9 cellular contexts compared by ENCODE assay signal in the genomic region with DNA sequence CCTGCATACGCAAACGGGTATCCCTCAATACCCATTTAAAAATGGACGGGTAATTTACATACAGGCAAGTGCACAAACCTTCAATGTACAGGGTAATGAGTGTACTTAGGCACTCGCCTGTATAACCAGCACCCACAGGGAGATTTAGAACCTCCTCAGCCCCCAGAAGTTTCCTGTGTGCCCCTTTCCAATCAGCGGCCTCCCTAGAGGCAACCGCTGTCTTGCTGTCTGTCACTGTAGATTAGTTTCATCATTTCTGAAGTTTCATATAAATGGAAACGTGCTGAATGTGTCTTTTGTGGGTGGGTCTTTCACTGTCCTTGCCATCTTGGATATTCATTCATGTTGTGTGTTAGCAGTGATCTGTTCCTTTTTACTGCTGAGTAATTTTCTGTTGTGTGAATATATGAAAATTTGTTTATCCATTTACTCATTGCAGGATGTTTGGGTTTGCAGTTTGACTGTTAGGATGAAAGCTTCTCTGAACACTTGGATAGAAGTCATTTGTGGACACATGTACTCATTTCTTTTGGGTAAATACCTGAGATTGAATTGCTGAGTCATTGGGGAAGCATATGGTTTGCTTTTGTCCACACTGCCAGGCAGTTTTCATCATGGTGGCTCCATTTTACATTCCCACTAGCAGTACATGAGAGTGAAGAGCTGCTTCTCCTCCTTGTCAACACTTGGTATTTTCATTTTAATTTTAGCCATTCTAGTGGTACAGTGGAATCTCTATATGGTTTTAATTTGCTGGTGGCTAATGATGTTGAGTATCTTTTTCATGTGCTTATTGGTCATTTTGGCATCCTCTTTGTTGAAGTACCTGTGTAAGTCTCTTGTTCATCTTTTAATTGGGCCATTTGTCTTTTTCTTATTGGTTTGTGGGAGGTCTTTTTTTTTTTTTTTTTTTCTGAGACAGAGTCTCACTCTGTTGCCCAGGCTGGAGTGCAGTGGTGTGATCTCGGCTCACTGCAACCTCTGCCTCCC. TPM values are rescaled to one million over a fixed set of nuclear protein-coding genes. Genes with fewer than 3 reads are reported as not detected.
A peak's percentile ranks its signal among the peaks of the same experiment; 100 is the strongest.
DNase-seq lines count a peak whose midpoint lies in the region; ATAC-seq, FAIRE-seq and TF ChIP-seq lines count a peak whose summit lies in the region.
"Had no signal": no experiment of that assay in that cellular context is flagged by ENCODE, and none has a peak within 500 bp of the region (broad histone marks: within the 10 kb centered on the region; RNA-seq: fewer than 3 reads in every experiment).

No MANE protein-coding gene starts in this region.

- no peaks in the 10 kb centered on the region; the same call in 1 of the 2 replicates for H3K79me1 ChIP-seq in H1 (ENCODE audit: low read depth, low read length)

- no peaks in the 10 kb centered on the region for H3K9me2 ChIP-seq in PC-3 (replicated peaks; ENCODE audit: low read length)

- H3K27ac ChIP-seq in PC-3 (ENCODE audit: low read length) (peak overlapping the region; percentile 82), H1 (ENCODE audit: low read depth, low read length) (no peak overlapping the region)

- H3K9me3 Mint-ChIP-seq in Calu3 (ENCODE audit: low read depth, unreplicated experiment) = no peaks in the 10 kb centered on the region
- H3K9me3 Mint-ChIP-seq: nephron had no signal

- peaks cover 6% of the 10 kb centered on the region for H3K36me3 Mint-ChIP-seq in Calu3 (ENCODE audit: insufficient read depth, unreplicated experiment)

- peaks cover 20% of the 10 kb centered on the region for H3K4me1 ChIP-seq in PC-3 (ENCODE audit: insufficient read depth, low read length)
- H3K4me1 ChIP-seq in H1 (replicated peaks in 1 of 4; ENCODE audit: control insufficient read depth in 3 of 4, insufficient read depth in 4 of 4, low read length in 3 of 4) = peaks cover 0 to 15% (median 10%) of the 10 kb centered on the region in 4 experiments; a peak in 6 of 7 replicates

- no peaks in the 10 kb centered on the region for H3K23me2 ChIP-seq in H1 (ENCODE audit: low read depth, low read length)

- no peak overlapping the region for H2AK5ac ChIP-seq in H1 (ENCODE audit: low read depth, low read length)

- TF ChIP-seq CTCF in Calu3 (IDR thresholded peaks at IDR 0.05; ENCODE audit: unreplicated experiment) = no peak
- TF ChIP-seq CTCF in PC-3 (conservative IDR thresholded peaks at IDR 0.05; ENCODE audit: low read depth, low read length) = no peak
- no peak for TF ChIP-seq CTCF in H1 (IDR thresholded peaks at IDR 0.05; ENCODE audit: control extremely low read depth in 1 of 3, insufficient read depth in 1 of 3, low read depth in 1 of 3, low read length in 3 of 3)
- no peak for TF ChIP-seq CTCF in D721Med (IDR thresholded peaks at IDR 0.05; ENCODE audit: insufficient read depth, missing control alignments)

- H3K79me2 ChIP-seq in PC-3 (ENCODE audit: low read length) (0 out of 2 replicates have a peak, but pooled peaks cover 10% of the 10 kb centered on the region), H1 (ENCODE audit: control insufficient read depth in 1 of 2, insufficient read depth in 2 of 2, low read length in 2 of 2) (no peaks in the 10 kb centered on the region)

- no peak overlapping the region for H2BK5ac ChIP-seq in H1 (ENCODE audit: low read depth, low read length)

- no peak overlapping the region for H3K4me3 Mint-ChIP-seq in Calu3 (ENCODE audit: low read depth, unreplicated experiment)
- H3K4me3 Mint-ChIP-seq: nephron had no signal

- H3K4ac ChIP-seq in H1 (replicated peaks; ENCODE audit: insufficient read length, low read depth, low read length) = no peak overlapping the region

- no peak overlapping the region for H2BK120ac ChIP-seq in H1 (replicated peaks; ENCODE audit: low read depth, low read length)

- H3K9me3 ChIP-seq in PC-3 (ENCODE audit: low read length) = no peaks in the 10 kb centered on the region
- H3K9me3 ChIP-seq in H1 (ENCODE audit: insufficient read depth in 2 of 2, low read depth in 1 of 2, low read length in 1 of 2) = no peaks in the 10 kb centered on the region

- H3K18ac ChIP-seq in H1 (ENCODE audit: extremely low read depth, low read length) = no peak overlapping the region

- peak overlapping the region; percentile 55; the same call in 1 of the 2 replicates for H2AFZ ChIP-seq in PC-3 (ENCODE audit: low read length)
- H2AFZ ChIP-seq in H1 (ENCODE audit: low read length) = no peak overlapping the region

- H3K56ac ChIP-seq in H1 (replicated peaks; ENCODE audit: insufficient read length, low read depth, low read length) = no peak overlapping the region

- FAIRE-seq in H1 (lab: Jason Lieb, UNC) = no peak
- FAIRE-seq in D721Med (lab: Jason Lieb, UNC) = no peak
- no peak for FAIRE-seq in HTR-8/SVneo (lab: Jason Lieb, UNC)

- H3K27me3 ChIP-seq in PC-3 (ENCODE audit: low read length) (no peaks in the 10 kb centered on the region), H1 (replicated peaks in 1 of 4; ENCODE audit: control insufficient read depth in 3 of 4, extremely low read depth in 1 of 4, insufficient read depth in 3 of 4, low read length in 3 of 4) (no peaks in the 10 kb centered on the region)

- intact Hi-C loops in Calu3 (cut with micrococcal nuclease; ENCODE audit: unreplicated experiment) (no loop called here), PC-3 (cut with micrococcal nuclease) (loop anchor here (2.0 kb wide), 1 partner anchor 19 kb away; no protein-coding TSS in a partner anchor)

- no peak overlapping the region for H2BK20ac ChIP-seq in H1 (ENCODE audit: low read length)

- ATAC-seq in GM19395 (IDR thresholded peaks at IDR 0.05; ENCODE audit: unreplicated experiment) (peak; percentile 29), PC-3 (peak; percentile 52), GM21447 (IDR thresholded peaks at IDR 0.05; ENCODE audit: unreplicated experiment) (no peak), HG03159 (IDR thresholded peaks at IDR 0.05; ENCODE audit: unreplicated experiment) (no peak)

- peaks cover 42% of the 10 kb centered on the region for H3K4me1 Mint-ChIP-seq in Calu3 (ENCODE audit: low read depth, unreplicated experiment)

- H4K20me1 ChIP-seq in PC-3 (ENCODE audit: low read length) = no peaks in the 10 kb centered on the region
- no peaks in the 10 kb centered on the region for H4K20me1 ChIP-seq in H1 (replicated peaks in 1 of 2; ENCODE audit: control insufficient read depth in 1 of 2, insufficient read depth in 2 of 2, low read length in 2 of 2)

- no peak overlapping the region for H2BK15ac ChIP-seq in H1 (ENCODE audit: low read length)

- H3K4me3 ChIP-seq in PC-3 (ENCODE audit: low read length) (no peak overlapping the region), H1 (ENCODE audit: extremely low read depth in 1 of 4, insufficient read depth in 2 of 4, low read depth in 3 of 4, low read length in 4 of 4) (no peak overlapping the region)

- TF ChIP-seq POLR2A in H1 (IDR thresholded peaks at IDR 0.05; ENCODE audit: control extremely low read depth in 1 of 2, low read depth in 2 of 2, low read length in 2 of 2) = no peak

- BruUV-seq in Calu3 (replicated peaks; lab: Mats Ljungman, UMichigan) (no TSS peak), PC-3 (replicated peaks; lab: Mats Ljungman, UMichigan) (no TSS peak)

- no peaks in the 10 kb centered on the region for H3F3A ChIP-seq in PC-3 (ENCODE audit: low read length, unreplicated experiment)

- 84% methylated on average over 8 of the region's 8 CpGs; no CpG with 5 or more reads in 1 of the 2 experiments for WGBS in H1 (ENCODE audit: extremely low coverage in 1 of 2, insufficient coverage in 1 of 2, insufficient read length in 1 of 2, insufficient replicate concordance in 2 of 2, low coverage in 1 of 2, low lambda C conversion rate in 2 of 2, missing lambda C conversion rate in 1 of 2), 2 experiments

- H3K27me3 Mint-ChIP-seq in Calu3 (ENCODE audit: unreplicated experiment) = no peaks in the 10 kb centered on the region

- no peak overlapping the region for H2BK12ac ChIP-seq in H1 (ENCODE audit: low read depth, low read length)

- H3K4me2 ChIP-seq in PC-3 (ENCODE audit: low read length) (0 out of 2 replicates have a peak overlapping the region, but pooled peaks have one; percentile 26), H1 (ENCODE audit: insufficient read depth in 1 of 2, low read depth in 2 of 2, low read length in 2 of 2) (no peak overlapping the region)

- no peak overlapping the region for H4K91ac ChIP-seq in H1 (replicated peaks; ENCODE audit: insufficient read length, low read length)

- H3K23ac ChIP-seq in H1 (ENCODE audit: insufficient read length) = no peak overlapping the region

- H3K9ac ChIP-seq in PC-3 (ENCODE audit: low read length) = peak overlapping the region; percentile 39; the same call in 1 of the 2 replicates
- no peak overlapping the region for H3K9ac ChIP-seq in H1 (replicated peaks in 1 of 4; ENCODE audit: extremely low read depth in 1 of 4, low read depth in 3 of 4, low read length in 3 of 4)

- no peak overlapping the region for H3K14ac ChIP-seq in H1 (ENCODE audit: insufficient read length)

- H3K27ac Mint-ChIP-seq in Calu3 (ENCODE audit: unreplicated experiment) = peak overlapping the region; percentile 1

- CTCF ChIA-PET in Calu3 (lab: Charles Lee) = no interaction called here
- CTCF ChIA-PET in PC-3 (lab: Charles Lee) = no interaction called here
- CTCF ChIA-PET in H1 (lab: Charles Lee; ENCODE audit: partially characterized antibody) = interaction anchor here (0.6 to 3.1 kb wide), 3 partner anchors 11 to 626 kb away, joined by 3 to 9 read pairs (median 7); no protein-coding TSS in a partner anchor

- no peak overlapping the region for H4K5ac ChIP-seq in H1 (ENCODE audit: insufficient read length, low read depth, low read length)

- POLR2A ChIA-PET in PC-3 (lab: Charles Lee; ENCODE audit: unreplicated experiment) (interaction anchor here (0.5 kb wide), 1 partner anchor 238 kb away, joined by 3 read pairs; no protein-coding TSS in a partner anchor), H1 (lab: Charles Lee; ENCODE audit: partially characterized antibody) (no interaction called here)

- DNase-seq in Calu3 (no peak), PC-3 (peak; percentile 63), H1 (ENCODE audit: low read depth in 1 of 2, low spot score in 2 of 2) (no peak), D721Med (ENCODE audit: insufficient read length, low spot score) (no peak), HTR-8/SVneo (ENCODE audit: insufficient read length, low spot score) (no peak)

- no peak for TF ChIP-seq EP300 in H1 (IDR thresholded peaks at IDR 0.05; ENCODE audit: borderline replicate concordance in 1 of 2, low read depth in 2 of 2, low read length in 2 of 2)

- no peak for TF ChIP-seq RAD21 in H1 (IDR thresholded peaks at IDR 0.05 in 1 of 2, conservative IDR thresholded peaks at IDR 0.05 in 1 of 2; ENCODE audit: low read depth in 2 of 2, low read length in 2 of 2)

- H3K36me3 ChIP-seq in PC-3 (ENCODE audit: low read depth, low read length) (no peaks in the 10 kb centered on the region), H1 (ENCODE audit: control insufficient read depth in 2 of 4, insufficient read depth in 4 of 4, low read length in 3 of 4) (no peaks in the 10 kb centered on the region)

- no peak overlapping the region for H4K8ac ChIP-seq in H1 (ENCODE audit: extremely low read depth, insufficient read depth, low read length)

RNA-seq across cellular contexts. Expression of gene ADCY7, which starts 2.1 kb away (rescaled TPM):
- 67.7 and 71.4 TPM in 2 replicates for total RNA-seq in Calu3 (2022)
- total RNA-seq in PC-3 (2014; rRNA removed) = 13.1 and 14.1 TPM in 2 replicates
- 4.7 and 5.1 TPM in 2 replicates for total RNA-seq in H1 (2021; fragmentation: NEBNext Ultra II Directional; extraction: Animal tissue kit (Norgen Biotek cat#: 25700))
- 2.4 and 5.5 TPM in 2 replicates for polyA plus RNA-seq in H1 (2011; rRNA removed)
- 4.9 TPM for polyA plus RNA-seq in H1 (2011; cell fraction: cytosol; rRNA removed)
- 13.5 TPM for polyA plus RNA-seq in H1 (2011; cell fraction: nucleus; rRNA removed)
- 2.0 to 4.3 TPM (median 2.9 TPM) in 4 replicates for polyA plus RNA-seq in H1 (2012, experiment 1 of 2)
- 0.45 TPM for polyA plus RNA-seq in H1 (2012, experiment 2 of 2)
- polyA plus RNA-seq in H1 (2013, experiment 1 of 2) = 1.8 TPM
- 1.7 TPM for polyA plus RNA-seq in H1 (2013, experiment 2 of 2)
- polyA minus RNA-seq in H1 (2011; rRNA and poly(A)+ RNA removed) = 6.9 and 7.2 TPM in 2 replicates
- 7.3 TPM for polyA minus RNA-seq in H1 (2011; cell fraction: cytosol; rRNA and poly(A)+ RNA removed)
- 6.4 TPM for polyA minus RNA-seq in H1 (2011; cell fraction: nucleus; rRNA and poly(A)+ RNA removed)

Comparison
In these comparisons a context has a peak if more than half of its experiments do, and no peak if none do; other contexts are left out.
1. ATAC-seq: peak in GM19395 (single experiment) and PC-3 (single experiment); none in GM21447 (single experiment) and HG03159 (single experiment).